Comparison of ENCODE assay signal across 1 cellular context in the genomic region with DNA sequence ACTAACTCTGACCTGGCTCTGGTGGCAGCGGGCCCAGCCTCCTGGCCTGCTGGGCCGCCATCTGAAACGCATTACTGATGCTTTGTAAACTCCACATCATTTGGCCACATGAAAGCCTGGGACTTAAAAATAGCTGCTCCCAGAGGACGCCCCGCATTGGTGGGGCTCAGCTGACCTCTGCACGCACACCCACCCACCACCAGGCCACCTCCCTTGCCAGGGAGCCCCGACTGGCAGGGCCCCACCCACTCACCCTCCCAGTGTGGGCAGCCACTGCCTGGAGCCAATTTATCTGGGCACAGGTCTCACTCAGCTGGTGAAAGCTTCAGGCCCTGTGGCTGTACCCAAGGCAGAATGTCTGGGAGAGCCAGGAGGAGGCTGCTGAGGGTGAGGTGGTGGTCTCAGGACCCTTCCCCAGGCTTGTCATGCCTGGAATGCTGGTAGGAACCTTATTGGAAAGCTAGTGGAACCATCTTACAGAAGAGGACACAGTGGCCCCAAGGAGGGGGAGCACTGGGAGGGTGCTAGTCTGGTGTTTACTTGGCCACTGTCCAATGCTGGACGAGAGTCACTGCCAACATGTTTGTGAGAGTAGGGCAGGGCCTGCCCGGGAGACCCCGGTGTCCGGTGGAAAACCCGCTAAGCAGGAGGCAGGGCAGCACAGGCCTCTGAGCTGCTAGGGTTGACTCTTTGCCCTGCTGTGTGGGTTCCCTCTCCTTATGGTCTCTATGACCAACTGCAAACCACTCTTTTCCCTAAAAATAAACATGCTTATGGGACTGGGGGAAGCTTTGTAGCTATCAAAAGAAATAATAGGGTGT.
TF ChIP-seq lines count a peak whose summit lies in the region.

No MANE protein-coding gene starts in this region.

TF ChIP-seq in HepG2, 621 proteins besides CTCF, POLR2A, EP300 and RAD21:
- no peak for TF ChIP-seq ZNF839 (CRISPR knock-in tag; IDR thresholded peaks at IDR 0.05; ENCODE audit: borderline replicate concordance)
- TF ChIP-seq ETS1 (CRISPR knock-in tag; IDR thresholded peaks at IDR 0.05) = no peak
- TF ChIP-seq AGO2 (optimal IDR thresholded peaks at IDR 0.05; ENCODE audit: low read depth, low read length) = peak; percentile 31
- TF ChIP-seq ZBTB33 (CRISPR knock-in tag; IDR thresholded peaks at IDR 0.05) = 0 out of 2 replicates have a peak, but pooled peaks have one; percentile 24
